In genomic region chr5:100574716-100575115, GRCh38 we compare ENCODE assay signal across 33 cellular contexts.
"Had no signal": no experiment of that assay in that cellular context is flagged by ENCODE, and none has a peak within 500 bp of the region (broad histone marks: within the 10 kb centered on the region; RNA-seq: fewer than 3 reads in every experiment).

No MANE protein-coding gene starts in this region.

- H3K4me3 ChIP-seq: PC-9, SK-N-MC had no signal

- H3K36me3 ChIP-seq: brain microvascular endothelial cell, WERI-Rb-1 had no signal

- H3K27me3 ChIP-seq: brain microvascular endothelial cell had no signal

- ATAC-seq: activated CD8-positive, alpha-beta memory T cell treated with anti-CD3 and anti-CD28 coated beads, Interleukin-2, amount 10 ng/mL, durations not matched to agents 7 days and 5 days had no signal

- H3K27ac ChIP-seq: brain microvascular endothelial cell, PC-9, RWPE1, SK-N-MC, WERI-Rb-1 had no signal

- DNase-seq: activated CD4-positive, alpha-beta memory T cell treated with anti-CD3 and anti-CD28 coated beads, Interleukin-2, amount 10 ng/mL, durations not matched to agents 7 days and 5 days; activated CD4-positive, alpha-beta T cell treated with anti-CD3 and anti-CD28 coated beads for 1 hour; activated CD4-positive, alpha-beta T cell treated with anti-CD3 and anti-CD28 coated beads for 48 hours; activated CD4-positive, CD25-positive, alpha-beta regulatory T cell; activated CD8-positive, alpha-beta memory T cell treated with anti-CD3 and anti-CD28 coated beads for 24 hours; activated CD8-positive, alpha-beta memory T cell treated with anti-CD3 and anti-CD28 coated beads, Interleukin-2, amount 10 ng/mL, durations not matched to agents 7 days and 5 days; activated CD8-positive, alpha-beta memory T cell treated with anti-CD3 and anti-CD28 coated beads, Interleukin-2, amount 50 U/mL, for 48 hours; activated effector memory CD4-positive, alpha-beta T cell treated with Interleukin-2 at 50 U/mL for 16 hours; activated naive CD4-positive, alpha-beta T cell treated with anti-CD3 and anti-CD28 coated beads, Interleukin-2, amount 10 ng/mL, durations not matched to agents 7 days and 5 days; activated T-cell treated with anti-CD3 and anti-CD28 coated beads, Interleukin-2, amount 50 U/mL, for 48 hours; amniotic stem cell; aorta; brain microvascular endothelial cell; Kasumi-1; KG1; MM.1S; MV-4-11; NCI-H1092; NCI-H1436 treated with DMSO at 0.1 percent for 48 hours; NCI-H187; NCI-H2029 treated with DMSO at 0.1 percent for 48 hours; NCI-H2107; NCI-H2171; NCI-H510A; NCI-H526; NCI-H748 treated with DMSO at 0.1 percent for 48 hours; NK-92 treated with Interleukin-12 subunit alpha and Interleukin-12 subunit beta, amount 100 ng/mL, for 24 hours; PC-9; Right ventricle myocardium superior; T1000; WERI-Rb-1 had no signal
